Comparison of ENCODE assay signal across 8 cellular contexts in the genomic region with DNA sequence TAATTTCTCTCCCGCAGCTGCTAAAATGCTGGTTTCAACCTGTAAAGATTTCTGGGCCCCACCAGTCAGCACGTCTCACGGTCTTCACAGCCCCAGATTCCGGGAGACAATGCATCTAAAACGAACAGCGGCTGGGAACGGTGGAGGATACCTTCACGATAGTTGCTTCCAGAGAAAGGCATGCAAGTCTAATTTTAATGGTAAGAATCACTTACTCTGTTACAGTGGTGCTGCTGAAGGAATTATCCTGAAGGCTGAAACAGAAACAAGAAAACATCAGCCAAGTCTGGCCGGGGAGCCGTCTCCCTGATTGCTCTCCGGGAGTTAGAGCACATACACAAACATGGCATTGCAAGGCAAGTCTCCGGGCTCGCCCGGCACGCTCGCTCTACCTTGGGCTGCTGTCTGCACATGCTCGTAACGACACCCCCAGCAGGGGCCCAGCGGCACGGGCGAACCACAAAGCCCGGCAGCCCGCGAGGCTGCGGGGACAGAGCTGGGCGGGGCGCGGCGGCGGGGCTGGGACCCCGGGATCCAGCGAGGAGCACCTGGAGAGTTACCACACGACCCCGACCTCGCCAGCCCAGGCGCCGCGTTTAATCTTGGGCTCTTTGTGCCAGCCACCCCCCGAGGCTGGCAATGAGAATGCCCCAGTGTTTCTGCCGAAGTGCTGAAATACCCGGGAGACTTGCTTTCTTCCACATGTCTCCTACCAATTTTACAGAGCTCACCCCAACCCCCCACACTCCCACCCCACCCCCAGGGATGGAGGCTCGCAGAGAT.
DNase-seq lines count a peak whose midpoint lies in the region; ATAC-seq, FAIRE-seq and TF ChIP-seq lines count a peak whose summit lies in the region.

FAM13C (minus strand) TSS at position 366 of the 783 bp plus-strand sequence; CDS start at position 277, 89 bp downstream.

- DNase-seq in stimulated activated CD4-positive, alpha-beta T cell treated with anti-CD3 and anti-CD28 coated beads, Interleukin-1b, Interleukin-23, amount 100 ng/mL, for 48 hours, result peak; percentile 4
- DNase-seq in stimulated activated CD4-positive, alpha-beta T cell treated with anti-CD3 and anti-CD28 coated beads, Interleukin-4, amount 100 ng/mL, for 24 hours, result no peak
- DNase-seq in NCI-H1048 (lab: John Stamatoyannopoulos, UW) (peak; percentile 25), WERI-Rb-1 (peak; percentile 78), fibroblast of mammary gland (ENCODE audit: low read depth) (peak; percentile 42), urothelium cell line (ENCODE audit: low spot score) (peak; percentile 81)

- no peak for ATAC-seq in HG03521 (IDR thresholded peaks at IDR 0.05; ENCODE audit: unreplicated experiment)

- peak within 1 kb of the TSS; percentile 65 for H3K4me3 ChIP-seq in WERI-Rb-1 (ENCODE audit: low read depth, low read length)
- H3K4me3 ChIP-seq in fibroblast of mammary gland (ENCODE audit: control insufficient read depth, low read depth, low read length), result peak within 1 kb of the TSS; percentile 50
- H3K4me3 ChIP-seq in muscle layer of duodenum (ENCODE audit: low read depth in 1 of 2, low read length in 2 of 2), result peak within 1 kb of the TSS; percentile 72 to 79

- TF ChIP-seq CTCF in WERI-Rb-1 (IDR thresholded peaks at IDR 0.05; ENCODE audit: low read depth, low read length) (no peak), fibroblast of mammary gland (conservative IDR thresholded peaks at IDR 0.05; ENCODE audit: control insufficient read depth, insufficient read depth, low read depth, low read length) (no peak)

- H3K4me1 ChIP-seq in muscle layer of duodenum (ENCODE audit: control insufficient read depth in 1 of 2, insufficient read depth in 2 of 2, low read length in 2 of 2), result peaks cover 0 to 22% of the 10 kb centered on the region in 2 donors

- FAIRE-seq in urothelium cell line (lab: Jason Lieb, UNC), result peak; percentile 86

- H3K9me3 ChIP-seq in WERI-Rb-1 (ENCODE audit: severe bottlenecking), result no peaks in the 10 kb centered on the region
- no peaks in the 10 kb centered on the region for H3K9me3 ChIP-seq in muscle layer of duodenum (ENCODE audit: control insufficient read depth in 1 of 2, low read length in 2 of 2)

- H3K27me3 ChIP-seq in WERI-Rb-1 (ENCODE audit: insufficient read depth, low read depth, severe bottlenecking) (peaks cover 5% of the 10 kb centered on the region), muscle layer of duodenum (ENCODE audit: low read depth, low read length) (no peaks in the 10 kb centered on the region)

- H3K36me3 ChIP-seq in WERI-Rb-1, result no peaks in the 10 kb centered on the region
- no peaks in the 10 kb centered on the region for H3K36me3 ChIP-seq in muscle layer of duodenum (ENCODE audit: control insufficient read depth in 1 of 2, insufficient read depth in 2 of 2, low read length in 2 of 2)

- no peak within 1 kb of the TSS for H3K27ac ChIP-seq in WERI-Rb-1
- H3K27ac ChIP-seq in muscle layer of duodenum (ENCODE audit: low read length), result peak within 1 kb of the TSS; percentile 64
